ENCODE assay signal across 8 cellular contexts in the genomic region with DNA sequence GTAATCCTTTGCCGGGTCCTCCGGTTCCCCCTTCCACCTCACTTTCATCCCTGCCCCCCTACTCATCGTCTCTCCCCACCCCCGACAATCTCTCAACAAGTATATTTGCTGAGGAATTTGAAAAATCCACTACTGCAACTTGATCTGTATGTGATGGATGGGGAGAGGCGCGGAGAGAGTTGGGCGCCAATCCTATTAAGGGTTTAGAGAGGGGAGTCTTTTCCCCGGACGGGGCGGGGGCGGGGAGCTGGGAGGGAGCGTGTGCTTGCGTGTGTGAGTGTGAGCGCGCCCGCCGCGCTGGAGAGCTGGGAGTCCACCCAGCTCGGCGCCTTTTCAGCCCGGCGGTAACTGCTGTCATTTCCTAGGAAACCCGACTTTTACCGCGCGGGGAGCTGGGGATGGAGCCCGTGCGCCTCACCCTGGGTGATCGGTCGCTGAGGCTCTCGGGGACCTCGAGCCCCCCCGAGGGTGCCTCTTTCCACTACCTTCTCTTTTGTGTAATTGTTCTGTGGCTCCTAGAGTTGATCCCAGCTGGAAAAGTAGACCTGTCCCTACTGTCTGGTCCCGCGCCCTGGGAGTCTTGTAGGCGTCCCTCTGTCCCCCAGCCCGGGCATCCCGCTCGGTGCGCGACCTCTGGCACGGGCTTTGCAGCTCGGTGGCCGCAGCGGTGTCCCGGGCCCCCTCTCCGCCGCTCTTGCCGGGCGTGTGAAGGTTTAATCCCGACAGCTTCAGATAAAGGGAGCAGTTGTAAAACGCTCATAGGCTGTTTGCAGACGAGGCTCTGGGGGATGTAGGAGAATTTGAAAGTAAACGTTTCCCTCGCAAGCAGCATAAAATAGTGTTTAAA. TPM values are rescaled to one million over a fixed set of nuclear protein-coding genes. Genes with fewer than 3 reads are reported as not detected.
DNase-seq lines count a peak whose midpoint lies in the region; ATAC-seq and TF ChIP-seq lines count a peak whose summit lies in the region.

No MANE protein-coding gene starts in this region.

- H4K20me1 ChIP-seq in mammary epithelial cell (ENCODE audit: insufficient read depth, low read length): no peaks in the 10 kb centered on the region

- TF ChIP-seq CTCF in LNCaP clone FGC (IDR thresholded peaks at IDR 0.05; ENCODE audit: control insufficient read depth, extremely low read depth, insufficient read depth) (no peak), mammary epithelial cell (conservative IDR thresholded peaks at IDR 0.05 in 1 of 2, IDR thresholded peaks at IDR 0.05 in 1 of 2; ENCODE audit: extremely low read depth in 1 of 2, insufficient read depth in 1 of 2, low read depth in 1 of 2, low read length in 2 of 2) (no peak), left lung (IDR thresholded peaks at IDR 0.05) (no peak), thyroid gland (IDR thresholded peaks at IDR 0.05) (no peak)

- H3K36me3 ChIP-seq in mammary epithelial cell (ENCODE audit: insufficient read depth, low read length) (no peaks in the 10 kb centered on the region), left lung (no peaks in the 10 kb centered on the region), thyroid gland (no peaks in the 10 kb centered on the region)

- peaks cover 58% of the 10 kb centered on the region for H3K27me3 ChIP-seq in mammary epithelial cell (ENCODE audit: insufficient read depth, low read length)
- H3K27me3 ChIP-seq in left lung: peaks cover 71 to 100% of the 10 kb centered on the region in 2 donors
- H3K27me3 ChIP-seq in thyroid gland: no peaks in the 10 kb centered on the region

- no peak overlapping the region for H3K9ac ChIP-seq in mammary epithelial cell (ENCODE audit: insufficient read depth, low read length)

- dilution Hi-C loops in mammary epithelial cell (cut with HindIII; ENCODE audit: low sequenced_read_pairs): no loop called here

- H2AFZ ChIP-seq in mammary epithelial cell (ENCODE audit: low read depth, low read length): peak overlapping the region; percentile 37

- intact Hi-C loops in mammary epithelial cell (cut with micrococcal nuclease) (loop anchor here (5.0 kb wide), 1 partner anchor 215 kb away; no protein-coding TSS in a partner anchor), left lung (cut with DNase I) (no loop called here), thyroid gland (cut with DNase I) (no loop called here)

- in situ Hi-C loops in mammary epithelial cell (cut with MboI; ENCODE audit: low sequenced_read_pairs in 2 of 2): no loop called here

- no peaks in the 10 kb centered on the region for H3K79me2 ChIP-seq in mammary epithelial cell (ENCODE audit: insufficient read depth, low read length)

- H3K4me2 ChIP-seq in mammary epithelial cell (ENCODE audit: insufficient read depth, low read depth, low read length): peak overlapping the region; percentile 85

- ATAC-seq in left lung: peak; percentile 57

- WGBS in mammary epithelial cell (ENCODE audit: low coverage, missing lambda C conversion rate): 5% methylated on average over 40 of the region's 55 CpGs
- 2 to 3% methylated on average over 22 to 40 of the region's 55 CpGs for WGBS in thyroid gland, 2 donors

- peak; percentile 21 for DNase-seq in COR-L47 (lab: John Stamatoyannopoulos, UW)
- no peak for DNase-seq in LNCaP clone FGC (ENCODE audit: low read depth)
- DNase-seq in mammary epithelial cell: peak; percentile 5
- DNase-seq in left lung: no peak
- peak; percentile 24 to 40 for DNase-seq in thyroid gland
- no peak for DNase-seq in HuH-7 (ENCODE audit: low spot score)
- DNase-seq in GM19238 (ENCODE audit: insufficient read length, low spot score): no peak
- no peak for DNase-seq in foreskin melanocyte

- H3K27ac ChIP-seq in mammary epithelial cell (ENCODE audit: insufficient read depth, low read depth, low read length) (no peak overlapping the region), left lung (peak overlapping the region in 1 of 2 donors; percentile 77), thyroid gland (peak overlapping the region in 2 of 3 donors; percentile 10 to 65)

- H3K4me1 ChIP-seq in mammary epithelial cell (ENCODE audit: insufficient read depth, low read length) (peaks cover 20% of the 10 kb centered on the region), left lung (peaks cover 14 to 24% of the 10 kb centered on the region in 2 donors), thyroid gland (peaks cover 25 to 39% of the 10 kb centered on the region in 2 donors)

- no TSS peak for BruUV-seq in mammary epithelial cell (replicated peaks; lab: Mats Ljungman, UMichigan)

- H3K4me3 ChIP-seq in LNCaP clone FGC (ENCODE audit: low read depth, low read length) (peak overlapping the region; percentile 42), mammary epithelial cell (replicated peaks in 1 of 3; ENCODE audit: insufficient read depth in 1 of 3, low read depth in 2 of 3, low read length in 3 of 3) (peak overlapping the region in 2 of 3 experiments; percentile 13 to 14), left lung (peak overlapping the region; percentile 33 to 37), thyroid gland (replicated peaks in 1 of 3) (peak overlapping the region in 1 of 3 donors; percentile 27)

- TF ChIP-seq POLR2A in thyroid gland (IDR thresholded peaks at IDR 0.05): no peak

- CTCF ChIA-PET in mammary epithelial cell (lab: Charles Lee; ENCODE audit: low non-redundant PET): no interaction called here

- H3K9me3 ChIP-seq in mammary epithelial cell (replicated peaks; ENCODE audit: insufficient read depth, low read length) (no peaks in the 10 kb centered on the region), left lung (no peaks in the 10 kb centered on the region), thyroid gland (no peaks in the 10 kb centered on the region)

RNA-seq across cellular contexts. Expression of a gene that starts 1.5 kb away (rescaled TPM):
- total RNA-seq in mammary epithelial cell (under 1 TPM in 1 of 2 donors, not detected in 1; under 0.01 TPM), left lung (10 to 100 TPM in 1 of 2 donors, 1 to 10 TPM in 1; 8.5 to 17.2 TPM), thyroid gland (1 to 10 TPM; 1.1 to 1.4 (median 1.3) TPM)
- 0.01 TPM for polyA plus RNA-seq in mammary epithelial cell
- polyA minus RNA-seq in mammary epithelial cell: not detected

Comparison
In these comparisons a context has a peak if more than half of its experiments do, and no peak if none do; other contexts are left out.
1. DNase-seq: peak in COR-L47 (single experiment), mammary epithelial cell (single experiment) and thyroid gland (2 of 2); none in LNCaP clone FGC (single experiment), left lung (0 of 2), HuH-7 (single experiment), GM19238 (single experiment) and foreskin melanocyte (single experiment).